ENCODE assay signal across 28 cellular contexts in the genomic region with DNA sequence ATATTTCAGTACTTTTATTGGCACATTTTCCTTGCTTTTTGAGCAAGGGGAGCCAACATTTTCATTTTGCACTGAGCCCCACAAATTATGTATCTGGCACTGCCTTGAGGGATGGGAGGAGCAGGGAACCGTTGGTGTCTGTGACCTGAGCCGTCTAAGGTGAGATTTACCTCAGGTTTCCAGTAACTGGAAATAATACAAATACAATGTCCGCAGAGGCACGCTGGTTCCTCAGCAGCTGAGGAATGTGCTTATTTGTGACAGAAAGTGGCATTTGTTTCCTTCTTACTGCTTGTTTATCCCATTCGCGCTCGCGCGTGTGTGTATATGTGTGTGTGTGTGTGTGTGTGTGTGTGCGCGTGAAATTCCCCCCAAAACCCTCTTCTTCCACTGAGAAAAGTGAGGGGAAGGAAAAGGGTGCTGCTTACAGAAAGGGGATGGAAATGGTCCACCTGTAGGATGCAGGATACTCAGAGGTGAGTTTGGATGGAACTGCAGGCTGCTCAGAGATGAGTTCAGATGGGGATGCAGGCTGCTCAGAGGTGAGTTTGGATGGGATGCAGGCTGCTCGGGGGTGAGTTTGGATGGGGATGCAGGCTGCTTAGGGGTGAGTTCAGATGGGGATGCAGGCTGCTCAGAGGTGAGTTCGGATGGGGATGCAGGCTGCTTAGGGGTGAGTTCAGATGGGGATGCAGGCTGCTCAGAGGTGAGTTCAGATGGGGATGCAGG. TPM values are rescaled to one million over a fixed set of nuclear protein-coding genes. Genes with fewer than 3 reads are reported as not detected.
DNase-seq lines count a peak whose midpoint lies in the region; ATAC-seq and TF ChIP-seq lines count a peak whose summit lies in the region.
"Had no signal": no experiment of that assay in that cellular context is flagged by ENCODE, and none has a peak within 500 bp of the region (broad histone marks: within the 10 kb centered on the region; RNA-seq: fewer than 3 reads in every experiment).

No MANE protein-coding gene starts in this region.

- ATAC-seq in HG03378 (IDR thresholded peaks at IDR 0.05; ENCODE audit: unreplicated experiment) (no peak), HG03175 (IDR thresholded peaks at IDR 0.05; ENCODE audit: unreplicated experiment) (no peak)
- ATAC-seq: left lobe of liver, sciatic nerve, upper lobe of right lung had no signal

- H3K36me3 Mint-ChIP-seq in activated T-cell treated with anti-CD3 and anti-CD28 coated beads, Interleukin-2, amount 50 U/mL, for 24 hours (ENCODE audit: low read depth): peaks cover 59% of the 10 kb centered on the region
- H3K36me3 Mint-ChIP-seq in activated naive CD8-positive, alpha-beta T cell: peaks cover 2% of the 10 kb centered on the region
- H3K36me3 Mint-ChIP-seq in neural progenitor cell: no peaks in the 10 kb centered on the region
- H3K36me3 Mint-ChIP-seq: mesothelial cell of epicardium had no signal

- H3K4me2 ChIP-seq in neural progenitor cell: no peak overlapping the region

- peak overlapping the region; percentile 75 for H3K27ac Mint-ChIP-seq in activated T-cell treated with anti-CD3 and anti-CD28 coated beads, Interleukin-2, amount 50 U/mL, for 24 hours
- H3K27ac Mint-ChIP-seq in activated naive CD8-positive, alpha-beta T cell: peak overlapping the region; percentile 84
- H3K27ac Mint-ChIP-seq in neural progenitor cell: peak overlapping the region; percentile 25
- H3K27ac Mint-ChIP-seq: mesothelial cell of epicardium had no signal

- no peaks in the 10 kb centered on the region for H3K27me3 Mint-ChIP-seq in activated T-cell treated with anti-CD3 and anti-CD28 coated beads, Interleukin-2, amount 50 U/mL, for 24 hours
- H3K27me3 Mint-ChIP-seq in activated naive CD8-positive, alpha-beta T cell: no peaks in the 10 kb centered on the region
- peaks cover 3% of the 10 kb centered on the region for H3K27me3 Mint-ChIP-seq in neural progenitor cell (ENCODE audit: insufficient read depth, low read depth)

- H3K4me1 ChIP-seq in neural progenitor cell: peaks cover 3% of the 10 kb centered on the region

- no peak for DNase-seq in activated T-cell treated with anti-CD3 and anti-CD28 coated beads, Interleukin-2, amount 50 U/mL, for 24 hours
- DNase-seq in activated T-cell treated with anti-CD3 and anti-CD28 coated beads, Interleukin-2, amount 50 U/mL, for 48 hours: no peak
- DNase-seq in neural progenitor cell (ENCODE audit: low spot score) (no peak), inferior parietal cortex (ENCODE audit: extremely low spot score) (no peak)
- DNase-seq: activated CD8-positive, alpha-beta memory T cell treated with anti-CD3 and anti-CD28 coated beads, Interleukin-2, amount 50 U/mL, for 4 hours; activated naive CD4-positive, alpha-beta T cell; DMS 273 treated with DMSO at 0.1 percent for 48 hours; foreskin fibroblast; NCI-H187 treated with DMSO at 0.1 percent for 48 hours; NCI-H2227 treated with DMSO at 0.1 percent for 48 hours; NCI-H774; OCI-M1; substantia nigra; upper lobe of right lung had no signal

- TF ChIP-seq POLR2A in GM19099 (IDR thresholded peaks at IDR 0.05; ENCODE audit: extremely low read depth, insufficient read length, low read depth): peak; percentile 7

- H3K9me3 ChIP-seq in neural progenitor cell (ENCODE audit: low read depth): no peaks in the 10 kb centered on the region
- H3K9me3 ChIP-seq: BLaER1 treated with 17β-estradiol and CSF1 and Interleukin-3, amounts not matched to agents 10 nM and 100 nM; upper lobe of right lung had no signal

- no peak overlapping the region for H3K9ac ChIP-seq in neural progenitor cell
- H3K9ac ChIP-seq: KMS-11 had no signal

- H3K27ac ChIP-seq in neural progenitor cell: no peak overlapping the region
- H3K27ac ChIP-seq: BLaER1 treated with 17β-estradiol and CSF1 and Interleukin-3, amounts not matched to agents 10 nM and 100 nM; upper lobe of right lung had no signal

- H3K4me3 ChIP-seq in neural progenitor cell: no peak overlapping the region
- H3K4me3 ChIP-seq: BLaER1 treated with 17β-estradiol and CSF1 and Interleukin-3, amounts not matched to agents 10 nM and 100 nM; upper lobe of right lung had no signal

- no peaks in the 10 kb centered on the region for H4K20me1 ChIP-seq in neural progenitor cell (ENCODE audit: low read depth)

- no peaks in the 10 kb centered on the region for H3F3A ChIP-seq in neural progenitor cell (ENCODE audit: low read depth)

- H3K9me3 Mint-ChIP-seq in activated T-cell treated with anti-CD3 and anti-CD28 coated beads, Interleukin-2, amount 50 U/mL, for 24 hours: no peaks in the 10 kb centered on the region
- H3K9me3 Mint-ChIP-seq in activated naive CD8-positive, alpha-beta T cell (ENCODE audit: low read depth): no peaks in the 10 kb centered on the region
- no peaks in the 10 kb centered on the region for H3K9me3 Mint-ChIP-seq in neural progenitor cell
- H3K9me3 Mint-ChIP-seq: mesothelial cell of epicardium had no signal

- peaks cover 31% of the 10 kb centered on the region for H3K4me1 Mint-ChIP-seq in activated T-cell treated with anti-CD3 and anti-CD28 coated beads, Interleukin-2, amount 50 U/mL, for 24 hours (ENCODE audit: low read depth)
- H3K4me1 Mint-ChIP-seq in activated naive CD8-positive, alpha-beta T cell (ENCODE audit: low read depth): peaks cover 20% of the 10 kb centered on the region
- H3K4me1 Mint-ChIP-seq in neural progenitor cell: peaks cover 2% of the 10 kb centered on the region
- H3K4me1 Mint-ChIP-seq: mesothelial cell of epicardium had no signal

- H3K27me3 ChIP-seq in neural progenitor cell: no peaks in the 10 kb centered on the region
- H3K27me3 ChIP-seq: BLaER1 treated with 17β-estradiol and CSF1 and Interleukin-3, amounts not matched to agents 10 nM and 100 nM; upper lobe of right lung had no signal

- no peak overlapping the region for H2AFZ ChIP-seq in neural progenitor cell (replicated peaks)

- no peaks in the 10 kb centered on the region for H3K36me3 ChIP-seq in neural progenitor cell
- H3K36me3 ChIP-seq: upper lobe of right lung had no signal

- H3K79me2 ChIP-seq in neural progenitor cell (ENCODE audit: low read depth): no peaks in the 10 kb centered on the region

- no peak overlapping the region for H3K4me3 Mint-ChIP-seq in activated T-cell treated with anti-CD3 and anti-CD28 coated beads, Interleukin-2, amount 50 U/mL, for 24 hours
- no peak overlapping the region for H3K4me3 Mint-ChIP-seq in activated naive CD8-positive, alpha-beta T cell
- H3K4me3 Mint-ChIP-seq in neural progenitor cell: no peak overlapping the region
- H3K4me3 Mint-ChIP-seq: mesothelial cell of epicardium had no signal

- TF ChIP-seq CTCF in neural progenitor cell (IDR thresholded peaks at IDR 0.05): no peak

RNA-seq across cellular contexts. Expression of gene SLAMF1, which starts 30.2 kb away (rescaled TPM):
- total RNA-seq in neural progenitor cell (ENCODE audit: low replicate concordance): not detected in 2 replicates
- total RNA-seq: cerebellum, epithelial cell of proximal tubule, G401, mesothelial cell of epicardium had no signal

RNA-seq across cellular contexts. Expression of gene CD48, which starts 34.6 kb away (rescaled TPM):
- not detected in 2 replicates for total RNA-seq in neural progenitor cell (ENCODE audit: low replicate concordance)
- total RNA-seq: A673, epithelial cell of proximal tubule, G401, HT1080 had no signal

Comparison
In these comparisons a context has a peak if more than half of its experiments do, and no peak if none do; other contexts are left out.
1. H3K27ac Mint-ChIP-seq: peak in every context shown above with its lines; median percentile 84 in activated naive CD8-positive, alpha-beta T cell; 75 in activated T-cell treated with anti-CD3 and anti-CD28 coated beads, Interleukin-2, amount 50 U/mL, for 24 hours; 25 in neural progenitor cell.